ENCODE assay signal across 8 cellular contexts in the genomic region with DNA sequence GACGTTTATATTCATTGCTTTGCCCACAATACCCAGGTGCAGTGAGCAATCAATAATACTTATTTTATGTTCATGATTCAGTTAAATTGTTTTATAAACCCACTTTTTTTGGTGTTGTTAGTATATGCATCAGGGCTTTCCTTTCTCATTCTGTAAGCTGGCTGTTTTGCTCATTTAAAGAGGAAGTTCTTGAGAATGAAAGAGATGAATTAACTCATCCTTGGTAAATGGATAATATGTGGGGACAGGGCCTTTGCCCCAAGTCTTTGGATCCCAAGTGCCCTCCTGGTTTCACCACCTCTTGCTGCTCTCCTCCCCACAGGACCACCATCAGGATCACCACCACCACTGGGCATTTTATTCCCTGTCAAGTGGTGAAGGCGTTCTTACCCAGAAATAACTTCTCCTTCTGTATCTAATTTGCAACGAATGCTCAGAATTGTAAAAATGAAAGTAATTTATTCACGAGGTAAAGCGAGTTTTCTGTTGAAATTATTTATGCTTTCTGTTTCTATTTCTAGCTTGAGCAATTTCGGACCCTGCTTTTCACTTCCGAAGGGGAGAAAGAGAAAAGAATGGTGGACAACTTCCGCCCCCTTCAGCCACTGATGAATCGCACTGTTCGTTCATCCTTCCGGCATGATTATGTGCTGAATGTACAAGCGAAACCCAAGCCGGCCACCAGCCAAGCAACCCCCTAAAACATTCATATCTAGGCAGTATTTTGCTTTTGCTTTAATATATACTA. TPM values are rescaled to one million over a fixed set of nuclear protein-coding genes. Genes with fewer than 3 reads are reported as not detected.
DNase-seq lines count a peak whose midpoint lies in the region; ATAC-seq and TF ChIP-seq lines count a peak whose summit lies in the region.
"Had no signal": no experiment of that assay in that cellular context is flagged by ENCODE, and none has a peak within 500 bp of the region (broad histone marks: within the 10 kb centered on the region; RNA-seq: fewer than 3 reads in every experiment).

No MANE protein-coding gene starts in this region.

- 81 to 82% methylated on average over 13 of the region's 13 CpGs for WGBS in lower leg skin, 2 donors

- H3K4me3 ChIP-seq in lower leg skin (ENCODE audit: low read depth, poor library complexity, severe bottlenecking) (no peak overlapping the region), foreskin fibroblast (ENCODE audit: low read depth in 1 of 2, low read length in 2 of 2) (no peak overlapping the region)
- H3K4me3 ChIP-seq: esophagus muscularis mucosa had no signal

- H3K27ac Mint-ChIP-seq in natural killer cell, result peak overlapping the region; percentile 92 to 94
- H3K27ac Mint-ChIP-seq in HFFc6, result no peak overlapping the region

- H3K27me3 Mint-ChIP-seq in natural killer cell (ENCODE audit: low read depth in 2 of 2) (no peaks in the 10 kb centered on the region), HFFc6 (ENCODE audit: insufficient read depth) (peaks cover 2% of the 10 kb centered on the region; the same call in 1 of the 2 replicates)

- peak; percentile 89 for ATAC-seq in GM18907 (IDR thresholded peaks at IDR 0.05; ENCODE audit: unreplicated experiment)
- peak; percentile 79 for ATAC-seq in HG02623 (IDR thresholded peaks at IDR 0.05; ENCODE audit: unreplicated experiment)
- ATAC-seq in natural killer cell, result peak; percentile 47 to 82 (median 64)

- TF ChIP-seq POLR2A in lower leg skin (IDR thresholded peaks at IDR 0.05), result no peak

- H3K9me3 Mint-ChIP-seq in natural killer cell (no peaks in the 10 kb centered on the region), HFFc6 (no peaks in the 10 kb centered on the region)

- H3K4me1 Mint-ChIP-seq in natural killer cell (peaks cover 5 to 6% of the 10 kb centered on the region in 2 donors), HFFc6 (ENCODE audit: low read depth) (no peaks in the 10 kb centered on the region; the same call in 1 of the 2 replicates)

- intact Hi-C loops in natural killer cell (cut with micrococcal nuclease), result loop anchor here (5.0 kb wide), 1 partner anchor 35 kb away; no protein-coding TSS in a partner anchor
- intact Hi-C loops in lower leg skin (cut with DNase I; ENCODE audit: low total_unique reads), result no loop called here

- H3K36me3 Mint-ChIP-seq in natural killer cell (peaks cover 24% of the 10 kb centered on the region), HFFc6 (ENCODE audit: low read depth) (peaks cover 10% of the 10 kb centered on the region; the same call in 1 of the 2 replicates)

- no peak for TF ChIP-seq CTCF in natural killer cell (IDR thresholded peaks at IDR 0.05)
- TF ChIP-seq CTCF in HFFc6 (IDR thresholded peaks at IDR 0.05), result no peak
- no peak for TF ChIP-seq CTCF in lower leg skin (IDR thresholded peaks at IDR 0.05)
- no peak for TF ChIP-seq CTCF in foreskin fibroblast (IDR thresholded peaks at IDR 0.05; ENCODE audit: low read depth, low read length)

- DNase-seq in NOMO-1 treated with dmso at 0.1 percent for 144 hours (lab: John Stamatoyannopoulos, UW; ENCODE audit: unreplicated experiment), result peak; percentile 26
- DNase-seq in natural killer cell, result no peak
- no peak for DNase-seq in HFFc6
- DNase-seq in lower leg skin (ENCODE audit: low spot score in 2 of 2), result no peak
- no peak for DNase-seq in foreskin fibroblast

- H3K4me3 Mint-ChIP-seq in natural killer cell (peak overlapping the region; percentile 89), HFFc6 (no peak overlapping the region; the same call in 1 of the 2 replicates)

RNA-seq across cellular contexts. Expression of gene ZRSR2, which starts 8.1 kb away (rescaled TPM):
- 10 to 100 TPM; 21.7 to 44.2 (median 28.2) TPM for total RNA-seq in natural killer cell
- total RNA-seq in HFFc6 (2021; fragmentation: NEBNext Ultra II Directional; extraction: Animal tissue kit (Norgen Biotek cat#: 25700)), result 1 to 10 TPM; 5.1 to 7.0 (median 5.6) TPM
- total RNA-seq in lower leg skin, result 10 to 100 TPM in 1 of 4 donors, 1 to 10 TPM in 3; 1.9 to 11.2 (median 4.6) TPM

RNA-seq across cellular contexts. Expression of gene CA5B, which starts 44.1 kb away (rescaled TPM):
- 100 to 1,000 TPM in 1 of 3 donors, 10 to 100 TPM in 2; 56.3 to 111 (median 80.5) TPM for total RNA-seq in natural killer cell
- total RNA-seq in HFFc6 (2021; fragmentation: NEBNext Ultra II Directional; extraction: Animal tissue kit (Norgen Biotek cat#: 25700)), result 1 to 10 TPM; 5.1 to 9.1 (median 7.1) TPM
- total RNA-seq in lower leg skin, result 10 to 100 TPM in 3 of 4 donors, 1 to 10 TPM in 1; 7.2 to 14.0 (median 11.8) TPM
